ENCODE assay signal across 8 cellular contexts in the genomic region with DNA sequence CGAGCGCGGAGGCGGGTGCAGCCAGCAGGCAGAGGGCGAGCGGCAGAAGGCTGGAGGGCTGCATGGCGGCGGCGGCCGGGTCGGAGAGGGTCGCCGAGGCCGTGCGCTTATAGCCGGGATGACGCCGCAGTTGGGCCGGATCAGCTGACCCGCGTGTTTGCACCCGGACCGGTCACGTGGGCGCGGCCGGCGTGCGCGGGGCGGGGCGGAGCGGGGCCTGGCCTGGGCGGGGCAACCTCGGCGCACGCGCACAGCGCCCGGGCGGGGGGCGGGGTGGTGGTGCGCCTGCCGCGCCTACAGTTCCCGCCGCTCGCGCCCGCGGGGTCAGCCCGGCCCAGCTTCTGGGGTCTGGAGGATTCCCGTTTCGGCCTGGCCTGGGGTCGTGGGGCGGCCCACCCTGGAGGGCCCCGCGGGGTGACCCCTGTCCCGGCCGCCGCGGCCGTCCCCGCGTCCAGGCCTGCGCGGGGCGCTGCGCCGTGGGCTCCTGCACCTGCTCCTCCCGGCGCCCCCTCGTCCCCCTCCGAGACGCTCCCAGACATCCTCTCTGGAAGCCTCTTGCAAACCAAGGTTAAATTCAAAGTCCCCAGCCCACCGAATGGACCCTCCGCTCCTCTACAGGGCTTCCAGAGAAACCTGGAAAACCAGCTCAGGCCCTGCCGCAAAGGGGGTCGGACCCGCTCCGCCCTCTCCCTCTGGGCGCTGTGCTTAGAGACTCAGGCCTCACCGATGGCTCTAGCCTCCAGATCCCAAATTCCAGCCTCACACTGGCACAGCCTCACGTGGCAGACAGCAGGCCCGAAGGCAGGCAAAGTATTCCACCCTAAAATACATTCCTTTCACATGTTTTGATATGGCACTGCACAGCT. TPM values are rescaled to one million over a fixed set of nuclear protein-coding genes. Genes with fewer than 3 reads are reported as not detected.
DNase-seq lines count a peak whose midpoint lies in the region; ATAC-seq and TF ChIP-seq lines count a peak whose summit lies in the region.

A gene (minus strand): TSS at position 132 of the 866 bp plus-strand sequence. CDS start 68 bp downstream, at position 64.

- no peaks in the 10 kb centered on the region for H3K9me2 ChIP-seq in MM.1S (replicated peaks; ENCODE audit: insufficient read depth, low read length)

- no peaks in the 10 kb centered on the region for H4K20me1 ChIP-seq in MM.1S (ENCODE audit: insufficient read depth, low read length)

- H3K9ac ChIP-seq in MM.1S (ENCODE audit: low read length) = peak within 1 kb of the TSS; percentile 89

- peak within 1 kb of the TSS; percentile 91 for H3K4me3 ChIP-seq in MM.1S (ENCODE audit: low read length)
- peak within 1 kb of the TSS; percentile 85 for H3K4me3 ChIP-seq in urinary bladder (ENCODE audit: low read depth, low read length)

- H3K4me1 Mint-ChIP-seq in T-helper 1 cell treated with Interleukin-12 subunit alpha and Interleukin-12 subunit beta and Interleukin-4 antibody, amounts not matched to agents 30 μg/mL and 1 μg/mL, for 36 hours (ENCODE audit: low read depth) = peaks cover 14% of the 10 kb centered on the region

- H3K36me3 Mint-ChIP-seq in T-helper 1 cell treated with Interleukin-12 subunit alpha and Interleukin-12 subunit beta and Interleukin-4 antibody, amounts not matched to agents 30 μg/mL and 1 μg/mL, for 36 hours (ENCODE audit: low read depth) = peaks cover 2% of the 10 kb centered on the region

- H3K36me3 ChIP-seq in MM.1S (replicated peaks; ENCODE audit: insufficient read depth, low read length) = no peaks in the 10 kb centered on the region
- no peaks in the 10 kb centered on the region for H3K36me3 ChIP-seq in urinary bladder (ENCODE audit: insufficient read depth)

- peak; percentile 74 for ATAC-seq in left ventricle myocardium superior

- H3F3A ChIP-seq in MM.1S (ENCODE audit: insufficient read depth, low read length) = no peaks in the 10 kb centered on the region

- peaks cover 34% of the 10 kb centered on the region for H3K27me3 ChIP-seq in MM.1S (replicated peaks; ENCODE audit: insufficient read depth, low read length)

- H3K9me3 Mint-ChIP-seq in T-helper 1 cell treated with Interleukin-12 subunit alpha and Interleukin-12 subunit beta and Interleukin-4 antibody, amounts not matched to agents 30 μg/mL and 1 μg/mL, for 36 hours = no peaks in the 10 kb centered on the region

- intact Hi-C loops in left ventricle myocardium superior (cut with micrococcal nuclease) = no loop called here

- H3K4me3 Mint-ChIP-seq in T-helper 1 cell treated with Interleukin-12 subunit alpha and Interleukin-12 subunit beta and Interleukin-4 antibody, amounts not matched to agents 30 μg/mL and 1 μg/mL, for 36 hours = peak within 1 kb of the TSS; percentile 88

- WGBS in urinary bladder = 2% methylated on average over 85 of the region's 85 CpGs

- H3K4me2 ChIP-seq in MM.1S (ENCODE audit: low read depth, low read length) = peak within 1 kb of the TSS; percentile 96

- H3K4me1 ChIP-seq in MM.1S (ENCODE audit: low read length) (0 out of 2 replicates have a peak, but pooled peaks cover 5% of the 10 kb centered on the region), urinary bladder (ENCODE audit: insufficient read depth) (no peaks in the 10 kb centered on the region)

- no peaks in the 10 kb centered on the region for H3K9me3 ChIP-seq in MM.1S (replicated peaks; ENCODE audit: insufficient read depth, low read length)

- DNase-seq in GM03348 (ENCODE audit: low spot score) (peak; percentile 99), GOT3 (lab: John Stamatoyannopoulos, UW) (peak; percentile 34), MM.1S (peak; percentile 86), amniotic epithelial cell (ENCODE audit: low read depth) (peak; percentile 63), left ventricle myocardium superior (peak; percentile 96), pulmonary artery endothelial cell (ENCODE audit: low read depth, low spot score) (peak; percentile 35)

- H2AFZ ChIP-seq in MM.1S (ENCODE audit: low read length) = peak within 1 kb of the TSS; percentile 97

- H3K27ac ChIP-seq in MM.1S (ENCODE audit: low read length) = no peak within 1 kb of the TSS; the same call in 1 of the 2 replicates
- peak within 1 kb of the TSS; percentile 79 for H3K27ac ChIP-seq in urinary bladder (ENCODE audit: low read depth)

- H3K79me2 ChIP-seq in MM.1S (ENCODE audit: low read length) = peaks cover 18% of the 10 kb centered on the region

- TF ChIP-seq CTCF in MM.1S (IDR thresholded peaks at IDR 0.05; ENCODE audit: low read length) = peak; percentile 12; the same call in 1 of the 2 replicates

- H3K27me3 Mint-ChIP-seq in T-helper 1 cell treated with Interleukin-12 subunit alpha and Interleukin-12 subunit beta and Interleukin-4 antibody, amounts not matched to agents 30 μg/mL and 1 μg/mL, for 36 hours (ENCODE audit: low read depth) = no peaks in the 10 kb centered on the region

- peak within 1 kb of the TSS; percentile 80 for H3K27ac Mint-ChIP-seq in T-helper 1 cell treated with Interleukin-12 subunit alpha and Interleukin-12 subunit beta and Interleukin-4 antibody, amounts not matched to agents 30 μg/mL and 1 μg/mL, for 36 hours

RNA-seq across cellular contexts. Expression of the gene that starts here (rescaled TPM):
- total RNA-seq in left ventricle myocardium superior = 1,004 TPM
- 73.0 and 80.3 TPM in 2 replicates for total RNA-seq in pulmonary artery endothelial cell
- total RNA-seq in urinary bladder = 76.4 TPM
- 495 TPM for polyA plus RNA-seq in urinary bladder

Comparison
In these comparisons a context has a peak if more than half of its experiments do, and no peak if none do; other contexts are left out.
1. RNA of the gene that starts here (total RNA-seq): 1,004 TPM in left ventricle myocardium superior (single experiment); 76.4 TPM in urinary bladder (single experiment) and 73.0 to 80.3 TPM in pulmonary artery endothelial cell; every median in the first group is over 10 times any median in the second.
2. DNase-seq: peak in every context shown above with its lines; median percentile 99 in GM03348; 96 in left ventricle myocardium superior; 86 in MM.1S; 63 in amniotic epithelial cell; 35 in pulmonary artery endothelial cell; 34 in GOT3.